9 cellular contexts compared by ENCODE assay signal in genomic region chr5:100595152-100595811, GRCh38.
DNase-seq lines count a peak whose midpoint lies in the region; ATAC-seq and TF ChIP-seq lines count a peak whose summit lies in the region.
"Had no signal": no experiment of that assay in that cellular context is flagged by ENCODE, and none has a peak within 500 bp of the region (broad histone marks: within the 10 kb centered on the region; RNA-seq: fewer than 3 reads in every experiment).

No MANE protein-coding gene starts in this region.

- H3K36me3 ChIP-seq in GM23338 (ENCODE audit: insufficient read depth), result no peaks in the 10 kb centered on the region

- no peak overlapping the region for H3K4me2 ChIP-seq in GM23338

- no peaks in the 10 kb centered on the region for H3F3A ChIP-seq in GM23338 (replicated peaks; ENCODE audit: low read depth)

- H3K79me2 ChIP-seq in GM23338 (replicated peaks; ENCODE audit: insufficient read depth), result no peaks in the 10 kb centered on the region

- H3K36me3 Mint-ChIP-seq in GM23338 (ENCODE audit: low read depth), result no peaks in the 10 kb centered on the region
- H3K36me3 Mint-ChIP-seq in glutamatergic neuron (ENCODE audit: unreplicated experiment), result no peaks in the 10 kb centered on the region

- no peaks in the 10 kb centered on the region for H3K27me3 Mint-ChIP-seq in GM23338 (ENCODE audit: insufficient read depth, low read depth, poor library complexity)
- no peaks in the 10 kb centered on the region for H3K27me3 Mint-ChIP-seq in glutamatergic neuron (ENCODE audit: unreplicated experiment)

- intact Hi-C loops in posterior cingulate gyrus (cut with DNase I), result no loop called here

- H3K9me3 Mint-ChIP-seq in GM23338 (no peaks in the 10 kb centered on the region), glutamatergic neuron (ENCODE audit: unreplicated experiment) (no peaks in the 10 kb centered on the region)

- no peak for ATAC-seq in GM23338
- ATAC-seq in HG03442 (IDR thresholded peaks at IDR 0.05; ENCODE audit: unreplicated experiment), result no peak
- ATAC-seq in GM19035 (IDR thresholded peaks at IDR 0.05; ENCODE audit: unreplicated experiment), result no peak

- H3K4me1 Mint-ChIP-seq in GM23338 (peaks cover 8% of the 10 kb centered on the region), glutamatergic neuron (ENCODE audit: low read depth, unreplicated experiment) (no peaks in the 10 kb centered on the region)

- no peak overlapping the region for H3K4me3 ChIP-seq in GM23338

- H3K27me3 ChIP-seq in GM23338 (ENCODE audit: insufficient read depth), result no peaks in the 10 kb centered on the region

- H3K4me1 ChIP-seq in GM23338 (ENCODE audit: insufficient read depth), result no peaks in the 10 kb centered on the region

- H3K9me2 ChIP-seq in GM23338 (ENCODE audit: insufficient read depth), result no peaks in the 10 kb centered on the region

- no peak overlapping the region for H3K27ac ChIP-seq in RWPE1
- no peak overlapping the region for H3K27ac ChIP-seq in GM23338 (ENCODE audit: low read depth)

- no peak overlapping the region for H2AFZ ChIP-seq in GM23338

- no peaks in the 10 kb centered on the region for H4K20me1 ChIP-seq in GM23338 (replicated peaks; ENCODE audit: insufficient read depth)

- POLR2A ChIA-PET in RWPE1 (lab: Yijun Ruan, JAX; ENCODE audit: low non-redundant PET), result no interaction called here

- H3K4me3 Mint-ChIP-seq in GM23338 (no peak overlapping the region), glutamatergic neuron (ENCODE audit: unreplicated experiment) (no peak overlapping the region)

- CTCF ChIA-PET in RWPE1 (lab: Yijun Ruan, JAX), result interaction anchor here (0.5 to 0.7 kb wide), 3 partner anchors 25 to 1828 kb away, joined by 3 read pairs; no protein-coding TSS in a partner anchor

- H3K27ac Mint-ChIP-seq in GM23338 (no peak overlapping the region), glutamatergic neuron (ENCODE audit: unreplicated experiment) (no peak overlapping the region)

- TF ChIP-seq CTCF in RWPE1 (conservative IDR thresholded peaks at IDR 0.05; ENCODE audit: low read depth) (no peak), GM23338 (conservative IDR thresholded peaks at IDR 0.05; ENCODE audit: low read depth in 2 of 2) (no peak), glutamatergic neuron (IDR thresholded peaks at IDR 0.05; ENCODE audit: partially characterized antibody, unreplicated experiment) (no peak)

- DNase-seq in EL, result peak; percentile 84
- peak; percentile 54 for DNase-seq in RWPE1 (ENCODE audit: low spot score)
- peak; percentile 99 for DNase-seq in fibroblast of peridontal ligament (ENCODE audit: extremely low read depth)
- peak in 7 of 10 donors; percentile 14 to 84 (median 32) for DNase-seq in posterior cingulate gyrus
- no peak for DNase-seq in GM23338 (ENCODE audit: low spot score)
- no peak for DNase-seq in glutamatergic neuron
- DNase-seq: NCI-H82 had no signal

TF ChIP-seq in GM23338, 12 proteins besides CTCF, POLR2A, EP300 and RAD21 (continues in another document):
- no peak for TF ChIP-seq STAT1 (IDR thresholded peaks at IDR 0.05; ENCODE audit: unreplicated experiment)
- TF ChIP-seq POLR2AphosphoS5 (IDR thresholded peaks at IDR 0.05; ENCODE audit: low read depth), result no peak
- TF ChIP-seq CREB1 (CRISPR knock-in tag; IDR thresholded peaks at IDR 0.05; ENCODE audit: low read depth), result no peak
- TF ChIP-seq, protein P1, sequence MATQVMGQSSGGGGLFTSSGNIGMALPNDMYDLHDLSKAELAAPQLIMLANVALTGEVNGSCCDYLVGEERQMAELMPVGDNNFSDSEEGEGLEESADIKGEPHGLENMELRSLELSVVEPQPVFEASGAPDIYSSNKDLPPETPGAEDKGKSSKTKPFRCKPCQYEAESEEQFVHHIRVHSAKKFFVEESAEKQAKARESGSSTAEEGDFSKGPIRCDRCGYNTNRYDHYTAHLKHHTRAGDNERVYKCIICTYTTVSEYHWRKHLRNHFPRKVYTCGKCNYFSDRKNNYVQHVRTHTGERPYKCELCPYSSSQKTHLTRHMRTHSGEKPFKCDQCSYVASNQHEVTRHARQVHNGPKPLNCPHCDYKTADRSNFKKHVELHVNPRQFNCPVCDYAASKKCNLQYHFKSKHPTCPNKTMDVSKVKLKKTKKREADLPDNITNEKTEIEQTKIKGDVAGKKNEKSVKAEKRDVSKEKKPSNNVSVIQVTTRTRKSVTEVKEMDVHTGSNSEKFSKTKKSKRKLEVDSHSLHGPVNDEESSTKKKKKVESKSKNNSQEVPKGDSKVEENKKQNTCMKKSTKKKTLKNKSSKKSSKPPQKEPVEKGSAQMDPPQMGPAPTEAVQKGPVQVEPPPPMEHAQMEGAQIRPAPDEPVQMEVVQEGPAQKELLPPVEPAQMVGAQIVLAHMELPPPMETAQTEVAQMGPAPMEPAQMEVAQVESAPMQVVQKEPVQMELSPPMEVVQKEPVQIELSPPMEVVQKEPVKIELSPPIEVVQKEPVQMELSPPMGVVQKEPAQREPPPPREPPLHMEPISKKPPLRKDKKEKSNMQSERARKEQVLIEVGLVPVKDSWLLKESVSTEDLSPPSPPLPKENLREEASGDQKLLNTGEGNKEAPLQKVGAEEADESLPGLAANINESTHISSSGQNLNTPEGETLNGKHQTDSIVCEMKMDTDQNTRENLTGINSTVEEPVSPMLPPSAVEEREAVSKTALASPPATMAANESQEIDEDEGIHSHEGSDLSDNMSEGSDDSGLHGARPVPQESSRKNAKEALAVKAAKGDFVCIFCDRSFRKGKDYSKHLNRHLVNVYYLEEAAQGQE (IDR thresholded peaks at IDR 0.05; ENCODE audit: unreplicated experiment), result no peak
- no peak for TF ChIP-seq ZNF114 (CRISPR knock-in tag; IDR thresholded peaks at IDR 0.05)
- TF ChIP-seq NANOG (IDR thresholded peaks at IDR 0.05; ENCODE audit: borderline replicate concordance), result no peak
- TF ChIP-seq ZNF331 (CRISPR knock-in tag; IDR thresholded peaks at IDR 0.05; ENCODE audit: low read depth), result no peak
- TF ChIP-seq, protein P2, sequence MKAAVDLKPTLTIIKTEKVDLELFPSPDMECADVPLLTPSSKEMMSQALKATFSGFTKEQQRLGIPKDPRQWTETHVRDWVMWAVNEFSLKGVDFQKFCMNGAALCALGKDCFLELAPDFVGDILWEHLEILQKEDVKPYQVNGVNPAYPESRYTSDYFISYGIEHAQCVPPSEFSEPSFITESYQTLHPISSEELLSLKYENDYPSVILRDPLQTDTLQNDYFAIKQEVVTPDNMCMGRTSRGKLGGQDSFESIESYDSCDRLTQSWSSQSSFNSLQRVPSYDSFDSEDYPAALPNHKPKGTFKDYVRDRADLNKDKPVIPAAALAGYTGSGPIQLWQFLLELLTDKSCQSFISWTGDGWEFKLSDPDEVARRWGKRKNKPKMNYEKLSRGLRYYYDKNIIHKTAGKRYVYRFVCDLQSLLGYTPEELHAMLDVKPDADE (IDR thresholded peaks at IDR 0.05), result no peak
- TF ChIP-seq EZH2phosphoT487 (IDR thresholded peaks at IDR 0.05; ENCODE audit: unreplicated experiment), result no peak

Comparison
In these comparisons a context has a peak if more than half of its experiments do, and no peak if none do; other contexts are left out.
1. DNase-seq: peak in EL (single experiment), RWPE1 (single experiment), fibroblast of peridontal ligament (single experiment) and posterior cingulate gyrus (7 of 10); none in GM23338 (single experiment) and glutamatergic neuron (single experiment).